In the genomic region with DNA sequence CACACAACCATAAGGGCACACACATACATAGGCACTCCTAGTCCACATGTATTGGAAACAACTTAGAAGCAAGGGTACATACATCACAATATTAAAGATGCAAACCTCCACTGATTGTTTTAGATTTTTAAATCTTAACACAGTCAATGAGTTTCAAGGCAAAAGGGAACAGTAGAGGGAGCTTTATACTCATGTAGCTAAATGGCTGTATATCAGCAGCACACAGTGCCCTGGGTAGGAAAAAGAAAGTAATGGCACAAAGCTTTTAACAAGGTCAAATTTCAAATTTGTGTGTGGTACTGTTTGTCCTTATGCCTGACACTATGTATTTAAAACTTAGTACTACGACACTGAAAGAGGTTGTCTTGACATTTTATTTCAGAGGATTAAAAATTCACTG, we compare ENCODE assay signal across 9 cellular contexts.
A peak's percentile ranks its signal among the peaks of the same experiment; 100 is the strongest.
DNase-seq lines count a peak whose midpoint lies in the region; ATAC-seq and TF ChIP-seq lines count a peak whose summit lies in the region.
"Had no signal": no experiment of that assay in that cellular context is flagged by ENCODE, and none has a peak within 500 bp of the region (broad histone marks: within the 10 kb centered on the region; RNA-seq: fewer than 3 reads in every experiment).

No MANE protein-coding gene starts in this region.

- peak; percentile 33 for TF ChIP-seq CTCF in NB4 (IDR thresholded peaks at IDR 0.05; ENCODE audit: low read depth, low read length)

- H3K36me3 Mint-ChIP-seq in activated naive CD8-positive, alpha-beta T cell treated with anti-CD3 and anti-CD28 coated beads, Interleukin-2, amount 50 U/mL, for 24 hours (ENCODE audit: low read depth) = peaks cover 28% of the 10 kb centered on the region
- peaks cover 33 to 44% of the 10 kb centered on the region in 2 donors for H3K36me3 Mint-ChIP-seq in stimulated activated naive B cell treated with anti-CD40 and anti-IgM and Interleukin-4, amounts not matched to agents 10 μg/mL and 1 μg/mL and 100 μg/mL, for 72 hours

- no peak for TF ChIP-seq POLR2A in NB4 (IDR thresholded peaks at IDR 0.05; ENCODE audit: extremely low read depth, insufficient read length)

- H3K27ac Mint-ChIP-seq in activated naive CD8-positive, alpha-beta T cell treated with anti-CD3 and anti-CD28 coated beads, Interleukin-2, amount 50 U/mL, for 24 hours = no peak overlapping the region
- H3K27ac Mint-ChIP-seq in stimulated activated naive B cell treated with anti-CD40 and anti-IgM and Interleukin-4, amounts not matched to agents 10 μg/mL and 1 μg/mL and 100 μg/mL, for 72 hours = no peak overlapping the region

- H3K4me3 ChIP-seq in NB4 (ENCODE audit: low read depth, low read length) = no peak overlapping the region
- H3K4me3 ChIP-seq: BLaER1 treated with 17β-estradiol and CSF1 and Interleukin-3, amounts not matched to agents 10 nM and 100 nM had no signal

- no peaks in the 10 kb centered on the region for H3K27me3 Mint-ChIP-seq in activated naive CD8-positive, alpha-beta T cell treated with anti-CD3 and anti-CD28 coated beads, Interleukin-2, amount 50 U/mL, for 24 hours
- H3K27me3 Mint-ChIP-seq in stimulated activated naive B cell treated with anti-CD40 and anti-IgM and Interleukin-4, amounts not matched to agents 10 μg/mL and 1 μg/mL and 100 μg/mL, for 72 hours = no peaks in the 10 kb centered on the region

- no peaks in the 10 kb centered on the region for H3K9me3 Mint-ChIP-seq in activated naive CD8-positive, alpha-beta T cell treated with anti-CD3 and anti-CD28 coated beads, Interleukin-2, amount 50 U/mL, for 24 hours
- H3K9me3 Mint-ChIP-seq in stimulated activated naive B cell treated with anti-CD40 and anti-IgM and Interleukin-4, amounts not matched to agents 10 μg/mL and 1 μg/mL and 100 μg/mL, for 72 hours = no peaks in the 10 kb centered on the region

- ATAC-seq in activated naive CD8-positive, alpha-beta T cell treated with anti-CD3 and anti-CD28 coated beads, Interleukin-2, amount 50 U/mL, for 24 hours = peak; percentile 59
- ATAC-seq in stimulated activated naive B cell treated with anti-CD40 and anti-IgM and Interleukin-4, amounts not matched to agents 10 μg/mL and 1 μg/mL and 100 μg/mL, for 72 hours (replicated peaks) = peak; percentile 60 to 64

- H3K4me1 Mint-ChIP-seq in activated naive CD8-positive, alpha-beta T cell treated with anti-CD3 and anti-CD28 coated beads, Interleukin-2, amount 50 U/mL, for 24 hours = no peaks in the 10 kb centered on the region
- no peaks in the 10 kb centered on the region for H3K4me1 Mint-ChIP-seq in stimulated activated naive B cell treated with anti-CD40 and anti-IgM and Interleukin-4, amounts not matched to agents 10 μg/mL and 1 μg/mL and 100 μg/mL, for 72 hours

- H3K4me3 Mint-ChIP-seq in activated naive CD8-positive, alpha-beta T cell treated with anti-CD3 and anti-CD28 coated beads, Interleukin-2, amount 50 U/mL, for 24 hours = no peak overlapping the region
- H3K4me3 Mint-ChIP-seq in stimulated activated naive B cell treated with anti-CD40 and anti-IgM and Interleukin-4, amounts not matched to agents 10 μg/mL and 1 μg/mL and 100 μg/mL, for 72 hours = no peak overlapping the region

- DNase-seq in NCI-H1417 (lab: John Stamatoyannopoulos, UW) = peak; percentile 6 to 62 (median 41)
- no peak for DNase-seq in NCI-H1417 treated with DMSO at 0.1 percent for 48 hours (lab: John Stamatoyannopoulos, UW)
- DNase-seq in NB4 (ENCODE audit: low read depth) = peak; percentile 55
- DNase-seq in activated naive CD8-positive, alpha-beta T cell treated with anti-CD3 and anti-CD28 coated beads, Interleukin-2, amount 50 U/mL, for 24 hours = no peak
- peak; percentile 17 for DNase-seq in hepatic stellate cell (ENCODE audit: low spot score)
- no peak for DNase-seq in stimulated activated naive B cell treated with anti-CD40 and anti-IgM and Interleukin-4, amounts not matched to agents 10 μg/mL and 1 μg/mL and 100 μg/mL, for 72 hours
- no peak for DNase-seq in activated CD4-positive, alpha-beta T cell treated with anti-CD3 and anti-CD28 coated beads, Interleukin-2, amount 50 U/mL, for 48 hours
- DNase-seq in activated naive CD4-positive, alpha-beta T cell treated with Interleukin-2 at 50 U/mL for 16 hours = no peak

Comparison
In these comparisons a context has a peak if more than half of its experiments do, and no peak if none do; other contexts are left out.
1. DNase-seq: peak in NCI-H1417 (3 of 3), NB4 (single experiment) and hepatic stellate cell (single experiment); none in NCI-H1417 treated with DMSO at 0.1 percent for 48 hours (single experiment), activated naive CD8-positive, alpha-beta T cell treated with anti-CD3 and anti-CD28 coated beads, Interleukin-2, amount 50 U/mL, for 24 hours (single experiment), stimulated activated naive B cell treated with anti-CD40 and anti-IgM and Interleukin-4, amounts not matched to agents 10 μg/mL and 1 μg/mL and 100 μg/mL, for 72 hours (single experiment), activated CD4-positive, alpha-beta T cell treated with anti-CD3 and anti-CD28 coated beads, Interleukin-2, amount 50 U/mL, for 48 hours (0 of 2) and activated naive CD4-positive, alpha-beta T cell treated with Interleukin-2 at 50 U/mL for 16 hours (single experiment).